Comparison of ENCODE assay signal across 1 cellular context in the genomic region with DNA sequence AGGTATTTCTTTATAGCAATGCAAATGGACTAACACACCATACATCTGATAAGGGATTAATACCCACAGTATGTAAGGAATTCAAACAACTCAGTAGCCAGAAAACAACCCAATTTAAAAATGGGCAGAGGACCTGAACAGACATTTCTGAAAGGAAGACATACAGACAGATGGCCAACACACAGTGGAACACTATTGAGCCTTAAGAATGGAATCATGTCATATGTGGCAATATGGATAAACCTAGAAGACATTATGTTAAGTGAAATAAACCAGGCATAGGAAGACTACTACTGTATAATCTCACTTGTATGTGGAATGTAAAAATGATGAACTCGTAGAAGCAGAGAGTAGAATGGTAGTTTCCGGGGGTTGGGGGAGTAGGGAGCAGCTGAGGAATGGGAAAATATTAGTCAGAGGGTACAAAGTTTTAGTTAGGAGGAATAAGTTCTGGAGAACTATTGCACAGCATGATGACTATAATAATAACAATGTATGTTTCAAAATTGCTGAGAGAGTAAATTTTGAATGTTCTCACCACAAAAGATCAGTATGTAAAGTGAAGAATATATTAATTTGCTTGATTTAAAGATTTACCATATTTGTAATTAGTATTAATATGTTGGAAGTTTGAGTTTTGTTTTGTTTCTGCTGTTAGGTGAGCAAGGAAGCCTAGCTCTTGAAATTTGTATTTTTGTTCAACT.
TF ChIP-seq lines count a peak whose summit lies in the region.

No MANE protein-coding gene starts in this region.

TF ChIP-seq in IMR-90, 13 proteins besides CTCF, POLR2A, EP300 and RAD21 (continued from another document):
- TF ChIP-seq, protein P1, sequence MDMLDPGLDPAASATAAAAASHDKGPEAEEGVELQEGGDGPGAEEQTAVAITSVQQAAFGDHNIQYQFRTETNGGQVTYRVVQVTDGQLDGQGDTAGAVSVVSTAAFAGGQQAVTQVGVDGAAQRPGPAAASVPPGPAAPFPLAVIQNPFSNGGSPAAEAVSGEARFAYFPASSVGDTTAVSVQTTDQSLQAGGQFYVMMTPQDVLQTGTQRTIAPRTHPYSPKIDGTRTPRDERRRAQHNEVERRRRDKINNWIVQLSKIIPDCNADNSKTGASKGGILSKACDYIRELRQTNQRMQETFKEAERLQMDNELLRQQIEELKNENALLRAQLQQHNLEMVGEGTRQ (IDR thresholded peaks at IDR 0.05; ENCODE audit: low read depth, low read length): no peak
- TF ChIP-seq MAFK (IDR thresholded peaks at IDR 0.05; ENCODE audit: low read depth, low read length): peak; percentile 66
TF ChIP-seq in IMR-90: peak in this region for 1.
